ENCODE assay signal across 8 cellular contexts in the genomic region with DNA sequence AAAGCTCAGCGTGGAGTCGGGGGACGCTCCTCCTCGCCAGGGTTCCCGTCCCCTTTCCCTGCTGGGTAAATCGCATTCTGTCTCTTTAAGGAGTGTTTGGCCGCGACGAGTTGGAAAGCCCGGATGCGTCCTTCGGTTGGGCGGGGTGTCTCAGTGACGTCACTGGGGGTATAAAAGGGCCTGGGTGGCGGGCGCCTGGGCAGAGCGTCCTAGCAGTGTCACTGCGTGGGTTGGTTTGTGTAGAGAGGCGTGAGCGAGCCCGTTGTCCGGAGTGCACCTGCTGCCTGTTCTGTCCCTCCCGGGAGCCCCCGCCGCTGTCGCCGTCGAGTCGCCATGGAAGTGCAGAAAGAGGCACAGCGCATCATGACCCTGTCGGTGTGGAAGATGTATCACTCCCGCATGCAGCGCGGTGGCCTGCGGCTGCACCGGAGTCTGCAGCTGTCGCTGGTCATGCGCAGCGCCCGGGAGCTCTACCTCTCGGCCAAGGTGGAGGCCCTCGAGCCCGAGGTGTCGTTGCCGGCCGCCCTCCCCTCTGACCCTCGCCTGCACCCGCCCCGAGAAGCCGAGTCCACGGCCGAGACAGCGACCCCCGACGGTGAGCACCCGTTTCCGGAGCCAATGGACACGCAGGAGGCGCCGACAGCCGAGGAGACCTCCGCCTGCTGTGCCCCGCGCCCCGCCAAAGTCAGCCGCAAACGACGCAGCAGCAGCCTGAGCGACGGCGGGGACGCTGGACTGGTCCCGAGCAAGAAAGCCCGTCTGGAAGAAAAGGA. TPM values are rescaled to one million over a fixed set of nuclear protein-coding genes. Genes with fewer than 3 reads are reported as not detected.
DNase-seq lines count a peak whose midpoint lies in the region; ATAC-seq, FAIRE-seq and TF ChIP-seq lines count a peak whose summit lies in the region.

No MANE protein-coding gene starts in this region.

- peaks cover 54% of the 10 kb centered on the region for H3K79me2 ChIP-seq in DOHH2 (ENCODE audit: control insufficient read depth, low read length)

- peaks cover 52% of the 10 kb centered on the region for H3K4me1 ChIP-seq in DOHH2 (ENCODE audit: control insufficient read depth, low read length)
- peaks cover 8 to 28% (median 10%) of the 10 kb centered on the region in 3 donors for H3K4me1 ChIP-seq in pancreas
- H3K4me1 ChIP-seq in thyroid gland, result peaks cover 17 to 19% of the 10 kb centered on the region in 2 donors

- TF ChIP-seq CTCF in DOHH2 (IDR thresholded peaks at IDR 0.05; ENCODE audit: low read depth, low read length, poor library complexity, severe bottlenecking) (peak; percentile 67), HFF-Myc (IDR thresholded peaks at IDR 0.05; ENCODE audit: low read depth, low read length, missing control alignments) (peak; percentile 1), pancreas (IDR thresholded peaks at IDR 0.05) (peak in 1 of 4 donors; percentile 9), thyroid gland (IDR thresholded peaks at IDR 0.05) (no peak)

- H3K9me2 ChIP-seq in DOHH2 (replicated peaks; ENCODE audit: control insufficient read depth, low read length), result no peaks in the 10 kb centered on the region

- H3K9me3 ChIP-seq in DOHH2 (ENCODE audit: control insufficient read depth, insufficient read depth, low read length) (no peaks in the 10 kb centered on the region), pancreas (no peaks in the 10 kb centered on the region), thyroid gland (no peaks in the 10 kb centered on the region)

- H3K4me3 ChIP-seq in DOHH2 (ENCODE audit: low read length) (peak overlapping the region; percentile 87), HFF-Myc (replicated peaks; ENCODE audit: low read depth, low read length) (peak overlapping the region; percentile 98), pancreas (peak overlapping the region; percentile 94 to 100 (median 99)), thyroid gland (replicated peaks in 1 of 3) (peak overlapping the region; percentile 87 to 96 (median 90))

- H3K27ac ChIP-seq in DOHH2 (ENCODE audit: low read depth, low read length) (peak overlapping the region; percentile 98), pancreas (peak overlapping the region; percentile 92 to 100 (median 99)), thyroid gland (peak overlapping the region; percentile 95 to 100 (median 99))

- peak; percentile 88 for DNase-seq in HFF-Myc (ENCODE audit: extremely low read depth, low read depth)
- peak; percentile 92 for DNase-seq in NCI-H1436 (lab: John Stamatoyannopoulos, UW)
- peak; percentile 73 to 93 for DNase-seq in SW 1271 (lab: John Stamatoyannopoulos, UW)
- peak; percentile 96 for DNase-seq in activated naive CD8-positive, alpha-beta T cell treated with anti-CD3 and anti-CD28 coated beads, Interleukin-2, amount 50 U/mL, for 16 hours (ENCODE audit: low read depth, low spot score)
- DNase-seq in Right ventricle myocardium inferior (ENCODE audit: missing footprints), result peak; percentile 97
- peak; percentile 93 to 99 (median 98) for DNase-seq in pancreas
- peak; percentile 92 to 95 for DNase-seq in thyroid gland

- no peak for FAIRE-seq in pancreas (lab: Jason Lieb, UNC)

- intact Hi-C loops in Right ventricle myocardium inferior (cut with DNase I), result loop anchor here (10.0 kb wide), 1 partner anchor 692 kb away; no protein-coding TSS in a partner anchor
- intact Hi-C loops in pancreas (cut with DNase I), result no loop called here
- intact Hi-C loops in thyroid gland (cut with DNase I), result no loop called here

- H3F3A ChIP-seq in DOHH2 (ENCODE audit: control insufficient read depth, insufficient read depth), result peaks cover 43% of the 10 kb centered on the region

- WGBS in pancreas, 2 donors, result 0 to 1% methylated on average over 68 to 74 of the region's 74 CpGs
- WGBS in thyroid gland, 2 donors, result 0% methylated on average over 10 of the region's 74 CpGs; no CpG with 5 or more reads in 1 of the 2 donors

- peak overlapping the region; percentile 96 for H3K4me2 ChIP-seq in DOHH2 (ENCODE audit: low read length)

- ATAC-seq in Right ventricle myocardium inferior (peak; percentile 62), pancreas (peak; percentile 40 to 58 (median 50))

- H3K36me3 ChIP-seq in DOHH2 (ENCODE audit: control insufficient read depth, low read length) (peaks cover 38% of the 10 kb centered on the region), pancreas (no peaks in the 10 kb centered on the region), thyroid gland (peaks cover 0 to 11% of the 10 kb centered on the region in 2 donors)

- TF ChIP-seq POLR2A in thyroid gland (IDR thresholded peaks at IDR 0.05), result peak; percentile 100

- H4K20me1 ChIP-seq in DOHH2 (ENCODE audit: control insufficient read depth, insufficient read depth, low read depth, low read length), result peaks cover 8% of the 10 kb centered on the region; the same call in 1 of the 2 replicates

- H3K27me3 ChIP-seq in DOHH2 (ENCODE audit: control insufficient read depth, low read length) (no peaks in the 10 kb centered on the region), pancreas (no peaks in the 10 kb centered on the region), thyroid gland (no peaks in the 10 kb centered on the region)

RNA-seq across cellular contexts. Expression of gene IER2, which starts 2.8 kb away (rescaled TPM):
- total RNA-seq in Right ventricle myocardium inferior (18.8 TPM), pancreas (10 to 100 TPM; 32.4 to 59.2 (median 37.7) TPM), thyroid gland (100 to 1,000 TPM in 1 of 4 donors, 10 to 100 TPM in 3; 55.0 to 139 (median 65.9) TPM)
- 100 to 1,000 TPM in 1 of 2 donors, 10 to 100 TPM in 1; 80.7 to 179 TPM for polyA plus RNA-seq in pancreas

RNA-seq across cellular contexts. Expression of gene STX10, which starts 2.9 kb away (rescaled TPM):
- total RNA-seq in Right ventricle myocardium inferior (34.5 TPM), pancreas (10 to 100 TPM; 14.0 to 24.6 (median 17.0) TPM), thyroid gland (10 to 100 TPM; 39.2 to 91.9 (median 56.5) TPM)
- 10 to 100 TPM; 61.4 to 73.5 TPM for polyA plus RNA-seq in pancreas

RNA-seq across cellular contexts. Expression of gene NACC1, which starts 35.0 kb away (rescaled TPM):
- total RNA-seq in Right ventricle myocardium inferior (54.0 TPM), pancreas (10 to 100 TPM in 5 of 6 donors, 1 to 10 TPM in 1; 9.8 to 25.3 (median 14.1) TPM), thyroid gland (10 to 100 TPM; 16.9 to 67.7 (median 43.0) TPM)
- 10 to 100 TPM in 1 of 2 donors, 1 to 10 TPM in 1; 7.0 to 19.8 TPM for polyA plus RNA-seq in pancreas

RNA-seq across cellular contexts. Expression of gene TRMT1, which starts 36.5 kb away (rescaled TPM):
- total RNA-seq in Right ventricle myocardium inferior (21.1 TPM), pancreas (10 to 100 TPM; 12.7 to 29.2 (median 19.1) TPM), thyroid gland (10 to 100 TPM; 23.9 to 31.3 (median 29.1) TPM)
- polyA plus RNA-seq in pancreas, result 100 to 1,000 TPM in 1 of 2 donors, 10 to 100 TPM in 1; 85.5 to 108 TPM

RNA-seq across cellular contexts. Expression of gene LYL1, which starts 50.4 kb away (rescaled TPM):
- total RNA-seq in Right ventricle myocardium inferior, result 9.4 TPM
- 1 to 10 TPM in 4 of 6 donors, under 1 TPM in 2; 0.51 to 5.5 (median 1.7) TPM for total RNA-seq in pancreas
- 1 to 10 TPM; 2.6 to 3.6 TPM for polyA plus RNA-seq in pancreas
- total RNA-seq in thyroid gland, result 10 to 100 TPM in 1 of 4 donors, 1 to 10 TPM in 3; 4.2 to 10.9 (median 7.7) TPM

Comparison
In these comparisons a context has a peak if more than half of its experiments do, and no peak if none do; other contexts are left out.
1. Peak in every context shown above with its lines: DNase-seq, ATAC-seq, H3K4me3 ChIP-seq and H3K27ac ChIP-seq.
2. CTCF ChIP-seq: peak in DOHH2 (single experiment) and HFF-Myc (single experiment); none in thyroid gland (0 of 6).